ENCODE assay signal across 10 cellular contexts in genomic region chr6:16769986-16770376, GRCh38. TPM values are rescaled to one million over a fixed set of nuclear protein-coding genes. Genes with fewer than 3 reads are reported as not detected.
A peak's percentile ranks its signal among the peaks of the same experiment; 100 is the strongest.
DNase-seq lines count a peak whose midpoint lies in the region; ATAC-seq and TF ChIP-seq lines count a peak whose summit lies in the region.
"Had no signal": no experiment of that assay in that cellular context is flagged by ENCODE, and none has a peak within 500 bp of the region (broad histone marks: within the 10 kb centered on the region; RNA-seq: fewer than 3 reads in every experiment).

No MANE protein-coding gene starts in this region.

- peak overlapping the region; percentile 88 for H3K4me2 ChIP-seq in IMR-90 (ENCODE audit: low read depth, low read length)

- H3K14ac ChIP-seq in IMR-90 (replicated peaks; ENCODE audit: low read depth, low read length), result peak overlapping the region; percentile 16

- H3K27ac ChIP-seq in IMR-90 (ENCODE audit: insufficient read depth, low read length), result peak overlapping the region; percentile 95

- H3K9me1 ChIP-seq in IMR-90 (ENCODE audit: insufficient read depth, low read length), result peaks cover 12% of the 10 kb centered on the region

- H3K27me3 Mint-ChIP-seq in natural killer cell treated with Interleukin-12 subunit alpha and Interleukin-12 subunit beta and Interleukin-15 and Interleukin-18, amount 100 ng/mL, for 72 hours, result peaks cover 0 to 5% of the 10 kb centered on the region in 2 donors

- H2AK9ac ChIP-seq in IMR-90 (replicated peaks; ENCODE audit: low read depth, low read length, poor library complexity), result peak overlapping the region; percentile 17

- peak overlapping the region; percentile 99 for H3K4ac ChIP-seq in IMR-90 (ENCODE audit: low read depth, low read length)

- no TSS peak for BruUV-seq in IMR-90 (replicated peaks; lab: Mats Ljungman, UMichigan)

- dilution Hi-C loops in IMR-90 (cut with HindIII; ENCODE audit: low sequenced_read_pairs, unreplicated experiment), result no loop called here

- peak overlapping the region; percentile 99 for H4K91ac ChIP-seq in IMR-90 (ENCODE audit: insufficient read depth, low read depth, low read length)

- H3K56ac ChIP-seq in IMR-90 (ENCODE audit: extremely low read depth, insufficient read depth, low read length), result peak overlapping the region; percentile 89

- peak overlapping the region; percentile 99 for H2BK20ac ChIP-seq in IMR-90 (ENCODE audit: low read depth, low read length)

- H4K20me1 ChIP-seq in IMR-90 (ENCODE audit: insufficient read depth, low read length), result no peaks in the 10 kb centered on the region

- 0 out of 4 replicates have a peak, but pooled peaks cover 0 to 4% of the 10 kb centered on the region in 2 experiments for H3K79me1 ChIP-seq in IMR-90 (ENCODE audit: low read depth in 1 of 2, low read length in 2 of 2)

- H3K9me3 ChIP-seq in IMR-90 (ENCODE audit: control insufficient read depth, insufficient read depth, low read length), result no peaks in the 10 kb centered on the region

- no peak for TF ChIP-seq RAD21 in IMR-90 (IDR thresholded peaks at IDR 0.05; ENCODE audit: low read length)

- H2BK15ac ChIP-seq in IMR-90 (ENCODE audit: low read depth, low read length), result peak overlapping the region; percentile 99

- peak overlapping the region; percentile 86 to 90 for H4K8ac ChIP-seq in IMR-90 (ENCODE audit: low read depth in 2 of 2, low read length in 2 of 2)

- CTCF ChIA-PET in IMR-90 (lab: Yijun Ruan, JAX), result interaction anchor here (1.1 to 1.7 kb wide), 5 partner anchors 12 to 195 kb away, joined by 3 to 5 read pairs (median 3); no protein-coding TSS in a partner anchor

- peak; percentile 71 for ATAC-seq in IMR-90 (ENCODE audit: low read depth)
- ATAC-seq in natural killer cell treated with Interleukin-12 subunit alpha and Interleukin-12 subunit beta and Interleukin-15 and Interleukin-18, amount 100 ng/mL, for 72 hours, result no peak
- no peak for ATAC-seq in activated naive CD4-positive, alpha-beta T cell treated with anti-CD3 and anti-CD28 coated beads, Interleukin-2, amount 50 U/mL, for 72 hours
- ATAC-seq in stimulated activated effector memory CD8-positive, alpha-beta T cell treated with anti-CD3 and anti-CD28 coated beads, Interleukin-12 subunit alpha, Interleukin-12 subunit beta, amount 100 ng/mL, for 72 hours, result no peak

- H2BK120ac ChIP-seq in IMR-90 (ENCODE audit: low read depth, low read length), result peak overlapping the region; percentile 100

- H3K36me3 Mint-ChIP-seq in natural killer cell treated with Interleukin-12 subunit alpha and Interleukin-12 subunit beta and Interleukin-15 and Interleukin-18, amount 100 ng/mL, for 72 hours, result no peaks in the 10 kb centered on the region
- no peaks in the 10 kb centered on the region for H3K36me3 Mint-ChIP-seq in activated naive CD4-positive, alpha-beta T cell treated with anti-CD3 and anti-CD28 coated beads, Interleukin-2, amount 50 U/mL, for 72 hours
- H3K36me3 Mint-ChIP-seq in stimulated activated effector memory CD8-positive, alpha-beta T cell treated with anti-CD3 and anti-CD28 coated beads, Interleukin-12 subunit alpha, Interleukin-12 subunit beta, amount 100 ng/mL, for 72 hours, result no peaks in the 10 kb centered on the region

- peak overlapping the region; percentile 92 for H4K5ac ChIP-seq in IMR-90 (ENCODE audit: low read depth, low read length)

- no peaks in the 10 kb centered on the region for H3K27me3 ChIP-seq in IMR-90 (ENCODE audit: control insufficient read depth, insufficient read depth, low read length)

- peak overlapping the region; percentile 94 for H2AK5ac ChIP-seq in IMR-90 (ENCODE audit: low read depth, low read length)

- H3K9me3 Mint-ChIP-seq in natural killer cell treated with Interleukin-12 subunit alpha and Interleukin-12 subunit beta and Interleukin-15 and Interleukin-18, amount 100 ng/mL, for 72 hours, result no peaks in the 10 kb centered on the region
- no peaks in the 10 kb centered on the region for H3K9me3 Mint-ChIP-seq in activated naive CD4-positive, alpha-beta T cell treated with anti-CD3 and anti-CD28 coated beads, Interleukin-2, amount 50 U/mL, for 72 hours
- H3K9me3 Mint-ChIP-seq in stimulated activated effector memory CD8-positive, alpha-beta T cell treated with anti-CD3 and anti-CD28 coated beads, Interleukin-12 subunit alpha, Interleukin-12 subunit beta, amount 100 ng/mL, for 72 hours, result no peaks in the 10 kb centered on the region

- POLR2A ChIA-PET in IMR-90 (lab: Charles Lee; ENCODE audit: unreplicated experiment), result interaction anchor here (0.6 kb wide), 1 partner anchor 150 kb away, joined by 6 read pairs; no protein-coding TSS in a partner anchor

- H2BK5ac ChIP-seq in IMR-90 (ENCODE audit: low read depth, low read length, poor library complexity, severe bottlenecking), result peak overlapping the region; percentile 98

- H3K4me1 ChIP-seq in IMR-90 (ENCODE audit: control insufficient read depth, insufficient read depth, low read length), result peaks cover 24% of the 10 kb centered on the region

- peaks cover 55 to 69% of the 10 kb centered on the region in 2 donors for H3K4me1 Mint-ChIP-seq in natural killer cell treated with Interleukin-12 subunit alpha and Interleukin-12 subunit beta and Interleukin-15 and Interleukin-18, amount 100 ng/mL, for 72 hours (ENCODE audit: low read depth in 2 of 2)
- H3K4me1 Mint-ChIP-seq in stimulated activated effector memory CD8-positive, alpha-beta T cell treated with anti-CD3 and anti-CD28 coated beads, Interleukin-12 subunit alpha, Interleukin-12 subunit beta, amount 100 ng/mL, for 72 hours, result peaks cover 59% of the 10 kb centered on the region

- intact Hi-C loops in IMR-90 (cut with micrococcal nuclease), result loop anchor here (5.0 kb wide), 1 partner anchor 177 kb away; no protein-coding TSS in a partner anchor

- DNase-seq in AG09319 (ENCODE audit: extremely low read depth, low read depth), result peak; percentile 59
- peak; percentile 90 for DNase-seq in IMR-90
- peak; percentile 67 for DNase-seq in dedifferentiated amniotic fluid mesenchymal stem cell (ENCODE audit: extremely low spot score)
- no peak for DNase-seq in natural killer cell treated with Interleukin-12 subunit alpha and Interleukin-12 subunit beta and Interleukin-15 and Interleukin-18, amount 100 ng/mL, for 72 hours (ENCODE audit: low spot score)
- DNase-seq in NAMALWA (ENCODE audit: low spot score), result no peak
- no peak for DNase-seq in cerebellar cortex (ENCODE audit: low spot score)
- DNase-seq in activated naive CD4-positive, alpha-beta T cell treated with anti-CD3 and anti-CD28 coated beads, Interleukin-2, amount 50 U/mL, for 72 hours (ENCODE audit: low spot score in 2 of 2), result no peak
- no peak for DNase-seq in stimulated activated effector memory CD8-positive, alpha-beta T cell treated with anti-CD3 and anti-CD28 coated beads, Interleukin-12 subunit alpha, Interleukin-12 subunit beta, amount 100 ng/mL, for 72 hours (ENCODE audit: low spot score in 2 of 2)
- DNase-seq: amygdala, DMS53 had no signal

- H3K4me3 Mint-ChIP-seq in natural killer cell treated with Interleukin-12 subunit alpha and Interleukin-12 subunit beta and Interleukin-15 and Interleukin-18, amount 100 ng/mL, for 72 hours, result peak overlapping the region; percentile 75
- no peak overlapping the region for H3K4me3 Mint-ChIP-seq in stimulated activated effector memory CD8-positive, alpha-beta T cell treated with anti-CD3 and anti-CD28 coated beads, Interleukin-12 subunit alpha, Interleukin-12 subunit beta, amount 100 ng/mL, for 72 hours

- H3K4me3 ChIP-seq in IMR-90 (ENCODE audit: insufficient read depth, low read depth, low read length), result no peak overlapping the region

- peak overlapping the region; percentile 7 to 63 for H3K27ac Mint-ChIP-seq in natural killer cell treated with Interleukin-12 subunit alpha and Interleukin-12 subunit beta and Interleukin-15 and Interleukin-18, amount 100 ng/mL, for 72 hours
- H3K27ac Mint-ChIP-seq in activated naive CD4-positive, alpha-beta T cell treated with anti-CD3 and anti-CD28 coated beads, Interleukin-2, amount 50 U/mL, for 72 hours, result no peak overlapping the region
- H3K27ac Mint-ChIP-seq in stimulated activated effector memory CD8-positive, alpha-beta T cell treated with anti-CD3 and anti-CD28 coated beads, Interleukin-12 subunit alpha, Interleukin-12 subunit beta, amount 100 ng/mL, for 72 hours, result no peak overlapping the region

- peak overlapping the region; percentile 97 for H3K18ac ChIP-seq in IMR-90 (ENCODE audit: low read depth, low read length)

- WGBS in IMR-90 (ENCODE audit: extremely low coverage in 2 of 2, insufficient read length in 1 of 2), 2 experiments, result no CpG with 5 or more reads among the region's 5 CpGs

- no peak for TF ChIP-seq POLR2A in IMR-90 (IDR thresholded peaks at IDR 0.05; ENCODE audit: low read depth, low read length)

- no peaks in the 10 kb centered on the region for H3K36me3 ChIP-seq in IMR-90 (ENCODE audit: control insufficient read depth, insufficient read depth, low read length)

- peak overlapping the region; percentile 29; the same call in 1 of the 2 replicates for H3K9ac ChIP-seq in IMR-90 (ENCODE audit: low read depth, low read length)

- in situ Hi-C loops in IMR-90 (cut with MboI; ENCODE audit: low sequenced_read_pairs), result loop anchor here (5.0 to 10.0 kb wide), 3 partner anchors 192 to 365 kb away; no protein-coding TSS in a partner anchor

- peak overlapping the region; percentile 72 for H2AFZ ChIP-seq in IMR-90 (replicated peaks; ENCODE audit: low read length, poor library complexity)

- peak overlapping the region; percentile 99 for H3K23ac ChIP-seq in IMR-90 (ENCODE audit: low read depth, low read length)

- TF ChIP-seq CTCF in AG09319 (IDR thresholded peaks at IDR 0.05; ENCODE audit: low read depth, low read length) (no peak), IMR-90 (conservative IDR thresholded peaks at IDR 0.05; ENCODE audit: low read depth, low read length) (no peak)

TF ChIP-seq in IMR-90, 13 proteins besides CTCF, POLR2A, EP300 and RAD21:
- TF ChIP-seq MAZ (IDR thresholded peaks at IDR 0.05; ENCODE audit: borderline replicate concordance, low read depth, low read length) (no peak), BHLHE40 (IDR thresholded peaks at IDR 0.05; ENCODE audit: low read depth, low read length) (0 out of 2 replicates have a peak, but pooled peaks have one; percentile 1)

RNA-seq across cellular contexts. Expression of gene ATXN1, which starts 8.7 kb away (rescaled TPM):
- total RNA-seq in IMR-90 (2012; rRNA removed), result 11.1 and 13.9 TPM in 2 replicates
- polyA plus RNA-seq in IMR-90 (2012; rRNA removed), result 7.3 and 9.7 TPM in 2 replicates
- polyA plus RNA-seq in IMR-90 (2012; cell fraction: cytosol; rRNA removed), result 3.4 and 8.9 TPM in 2 replicates
- polyA plus RNA-seq in IMR-90 (2012; cell fraction: nucleus; rRNA removed; ENCODE audit: low replicate concordance), result 20.5 and 29.3 TPM in 2 replicates
- 100 to 1,000 TPM in 1 of 2 donors, 10 to 100 TPM in 1; 56.4 to 103 TPM for total RNA-seq in natural killer cell treated with Interleukin-12 subunit alpha and Interleukin-12 subunit beta and Interleukin-15 and Interleukin-18, amount 100 ng/mL, for 72 hours
- total RNA-seq in activated naive CD4-positive, alpha-beta T cell treated with anti-CD3 and anti-CD28 coated beads, Interleukin-2, amount 50 U/mL, for 72 hours, result 10 to 100 TPM; 21.6 to 25.4 TPM

Comparison
In these comparisons a context has a peak if more than half of its experiments do, and no peak if none do; other contexts are left out.
1. DNase-seq: peak in AG09319 (single experiment), IMR-90 (single experiment) and dedifferentiated amniotic fluid mesenchymal stem cell (single experiment); none in natural killer cell treated with Interleukin-12 subunit alpha and Interleukin-12 subunit beta and Interleukin-15 and Interleukin-18, amount 100 ng/mL, for 72 hours (single experiment), NAMALWA (single experiment), cerebellar cortex (single experiment), activated naive CD4-positive, alpha-beta T cell treated with anti-CD3 and anti-CD28 coated beads, Interleukin-2, amount 50 U/mL, for 72 hours (0 of 2) and stimulated activated effector memory CD8-positive, alpha-beta T cell treated with anti-CD3 and anti-CD28 coated beads, Interleukin-12 subunit alpha, Interleukin-12 subunit beta, amount 100 ng/mL, for 72 hours (0 of 2).
2. H3K27ac Mint-ChIP-seq: peak in natural killer cell treated with Interleukin-12 subunit alpha and Interleukin-12 subunit beta and Interleukin-15 and Interleukin-18, amount 100 ng/mL, for 72 hours (2 of 2); none in activated naive CD4-positive, alpha-beta T cell treated with anti-CD3 and anti-CD28 coated beads, Interleukin-2, amount 50 U/mL, for 72 hours (0 of 2) and stimulated activated effector memory CD8-positive, alpha-beta T cell treated with anti-CD3 and anti-CD28 coated beads, Interleukin-12 subunit alpha, Interleukin-12 subunit beta, amount 100 ng/mL, for 72 hours (single experiment).